Comparison of ENCODE assay signal across 24 cellular contexts in the genomic region with DNA sequence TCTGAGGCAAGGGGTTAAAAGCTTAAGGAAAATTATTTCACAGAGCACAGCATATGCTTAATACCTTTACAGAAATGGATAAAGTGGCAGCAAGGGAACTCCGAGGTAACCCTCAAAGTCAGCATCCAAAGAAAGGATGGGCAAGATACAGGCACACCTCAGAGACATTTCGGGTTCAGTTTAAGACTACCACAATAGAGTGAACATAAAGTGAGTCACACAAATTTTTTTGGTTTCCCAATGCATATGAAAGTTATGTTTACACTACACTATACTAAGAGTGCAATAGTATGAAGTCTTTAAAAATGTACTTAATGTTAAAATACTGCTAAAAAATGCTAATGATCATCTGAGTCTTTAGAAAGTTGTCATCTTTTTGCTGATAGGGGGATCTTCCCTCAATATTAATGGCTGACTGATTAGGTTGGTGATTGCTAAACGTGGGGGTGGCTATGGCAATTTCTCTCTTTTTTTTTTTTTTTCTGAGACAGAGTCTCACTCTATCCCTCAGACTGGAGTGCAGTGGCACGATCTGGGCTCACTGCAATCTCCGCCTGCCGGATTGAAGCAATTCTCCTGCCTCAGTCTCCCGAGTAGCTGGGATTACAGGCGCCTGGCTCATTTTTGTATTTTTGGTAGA. TPM values are rescaled to one million over a fixed set of nuclear protein-coding genes. Genes with fewer than 3 reads are reported as not detected.
DNase-seq lines count a peak whose midpoint lies in the region; ATAC-seq, FAIRE-seq and TF ChIP-seq lines count a peak whose summit lies in the region.
"Had no signal": no experiment of that assay in that cellular context is flagged by ENCODE, and none has a peak within 500 bp of the region (broad histone marks: within the 10 kb centered on the region; RNA-seq: fewer than 3 reads in every experiment).

No MANE protein-coding gene starts in this region.

- H3K9me3 Mint-ChIP-seq in activated CD8-positive, alpha-beta T cell treated with anti-CD3 and anti-CD28 coated beads for 36 hours, result no peaks in the 10 kb centered on the region
- no peaks in the 10 kb centered on the region for H3K9me3 Mint-ChIP-seq in activated CD8-positive, alpha-beta T cell treated with anti-CD3 and anti-CD28 coated beads, Interleukin-2, amount 10 ng/mL, durations not matched to agents 7 days and 5 days (ENCODE audit: insufficient read depth)
- no peaks in the 10 kb centered on the region for H3K9me3 Mint-ChIP-seq in central memory CD8-positive, alpha-beta T cell
- no peaks in the 10 kb centered on the region for H3K9me3 Mint-ChIP-seq in endodermal cell
- H3K9me3 Mint-ChIP-seq: activated T-cell treated with anti-CD3 and anti-CD28 coated beads, Interleukin-2, amount 50 U/mL, for 24 hours had no signal

- H3K27me3 ChIP-seq in left lung (no peaks in the 10 kb centered on the region), endodermal cell (ENCODE audit: control insufficient read depth, insufficient read depth, low read length, poor library complexity, severe bottlenecking) (no peaks in the 10 kb centered on the region)
- H3K27me3 ChIP-seq: adrenal gland; BLaER1 treated with 17β-estradiol and CSF1 and Interleukin-3, amounts not matched to agents 10 nM and 100 nM; neural progenitor cell; suprapubic skin; uterus had no signal

- H3K27ac Mint-ChIP-seq in activated CD8-positive, alpha-beta T cell treated with anti-CD3 and anti-CD28 coated beads for 36 hours, result no peak overlapping the region
- no peak overlapping the region for H3K27ac Mint-ChIP-seq in activated CD8-positive, alpha-beta T cell treated with anti-CD3 and anti-CD28 coated beads, Interleukin-2, amount 10 ng/mL, durations not matched to agents 7 days and 5 days
- peak overlapping the region; percentile 19 for H3K27ac Mint-ChIP-seq in central memory CD8-positive, alpha-beta T cell (ENCODE audit: low read depth)
- no peak overlapping the region for H3K27ac Mint-ChIP-seq in endodermal cell
- H3K27ac Mint-ChIP-seq: neural progenitor cell had no signal

- H3K27ac ChIP-seq in left lung (no peak overlapping the region), endodermal cell (ENCODE audit: low read depth, low read length) (no peak overlapping the region), kidney (ENCODE audit: low read depth in 2 of 2, low read length in 2 of 2) (no peak overlapping the region)
- H3K27ac ChIP-seq: adrenal gland; BLaER1 treated with 17β-estradiol and CSF1 and Interleukin-3, amounts not matched to agents 10 nM and 100 nM; neural progenitor cell; suprapubic skin; uterus had no signal

- ATAC-seq in activated CD8-positive, alpha-beta T cell treated with anti-CD3 and anti-CD28 coated beads for 36 hours, result peak; percentile 27
- ATAC-seq in activated CD8-positive, alpha-beta T cell treated with anti-CD3 and anti-CD28 coated beads, Interleukin-2, amount 10 ng/mL, durations not matched to agents 7 days and 5 days, result no peak
- ATAC-seq in central memory CD8-positive, alpha-beta T cell (replicated peaks; ENCODE audit: extremely low read depth, poor library complexity, severe bottlenecking), result no peak
- peak; percentile 55 for ATAC-seq in left lung
- ATAC-seq: left colon had no signal

- POLR2A ChIA-PET in activated CD8-positive, alpha-beta T cell treated with anti-CD3 and anti-CD28 coated beads for 36 hours (lab: Charles Lee), result no interaction called here
- POLR2A ChIA-PET in activated CD8-positive, alpha-beta T cell treated with anti-CD3 and anti-CD28 coated beads, Interleukin-2, amount 10 ng/mL, durations not matched to agents 7 days and 5 days (lab: Charles Lee), result no interaction called here

- peaks cover 56% of the 10 kb centered on the region for H3K4me1 Mint-ChIP-seq in activated CD8-positive, alpha-beta T cell treated with anti-CD3 and anti-CD28 coated beads for 36 hours (ENCODE audit: low read depth)
- peaks cover 19% of the 10 kb centered on the region for H3K4me1 Mint-ChIP-seq in activated CD8-positive, alpha-beta T cell treated with anti-CD3 and anti-CD28 coated beads, Interleukin-2, amount 10 ng/mL, durations not matched to agents 7 days and 5 days (ENCODE audit: low read depth)
- H3K4me1 Mint-ChIP-seq in central memory CD8-positive, alpha-beta T cell, result peaks cover 56% of the 10 kb centered on the region
- H3K4me1 Mint-ChIP-seq in endodermal cell, result no peaks in the 10 kb centered on the region
- H3K4me1 Mint-ChIP-seq: neural progenitor cell had no signal

- no peak overlapping the region for H3K4me3 Mint-ChIP-seq in activated CD8-positive, alpha-beta T cell treated with anti-CD3 and anti-CD28 coated beads for 36 hours
- no peak overlapping the region for H3K4me3 Mint-ChIP-seq in activated CD8-positive, alpha-beta T cell treated with anti-CD3 and anti-CD28 coated beads, Interleukin-2, amount 10 ng/mL, durations not matched to agents 7 days and 5 days
- no peak overlapping the region for H3K4me3 Mint-ChIP-seq in central memory CD8-positive, alpha-beta T cell
- no peak overlapping the region for H3K4me3 Mint-ChIP-seq in endodermal cell
- H3K4me3 Mint-ChIP-seq: activated T-cell treated with anti-CD3 and anti-CD28 coated beads, Interleukin-2, amount 50 U/mL, for 24 hours; neural progenitor cell had no signal

- no peaks in the 10 kb centered on the region for H3K9me3 ChIP-seq in left lung
- no peaks in the 10 kb centered on the region for H3K9me3 ChIP-seq in endodermal cell (ENCODE audit: control insufficient read depth, low read length)
- H3K9me3 ChIP-seq in kidney (ENCODE audit: control insufficient read depth in 1 of 2, low read length in 2 of 2), result no peaks in the 10 kb centered on the region
- H3K9me3 ChIP-seq: adrenal gland; BLaER1 treated with 17β-estradiol and CSF1 and Interleukin-3, amounts not matched to agents 10 nM and 100 nM; suprapubic skin; uterus had no signal

- peaks cover 36% of the 10 kb centered on the region for H3K36me3 Mint-ChIP-seq in activated CD8-positive, alpha-beta T cell treated with anti-CD3 and anti-CD28 coated beads for 36 hours (ENCODE audit: low read depth)
- peaks cover 34% of the 10 kb centered on the region for H3K36me3 Mint-ChIP-seq in activated CD8-positive, alpha-beta T cell treated with anti-CD3 and anti-CD28 coated beads, Interleukin-2, amount 10 ng/mL, durations not matched to agents 7 days and 5 days (ENCODE audit: low read depth)
- peaks cover 26% of the 10 kb centered on the region for H3K36me3 Mint-ChIP-seq in central memory CD8-positive, alpha-beta T cell (ENCODE audit: insufficient read depth)
- H3K36me3 Mint-ChIP-seq in endodermal cell (ENCODE audit: low read depth), result peaks cover 33% of the 10 kb centered on the region

- intact Hi-C loops in activated CD8-positive, alpha-beta T cell treated with anti-CD3 and anti-CD28 coated beads for 36 hours (cut with micrococcal nuclease), result no loop called here
- intact Hi-C loops in left lung (cut with DNase I) (no loop called here), kidney (cut with DNase I) (no loop called here)

- CTCF ChIA-PET in activated CD8-positive, alpha-beta T cell treated with anti-CD3 and anti-CD28 coated beads for 36 hours (lab: Charles Lee), result no interaction called here
- CTCF ChIA-PET in activated CD8-positive, alpha-beta T cell treated with anti-CD3 and anti-CD28 coated beads, Interleukin-2, amount 10 ng/mL, durations not matched to agents 7 days and 5 days (lab: Charles Lee), result no interaction called here

- DNase-seq in activated CD8-positive, alpha-beta T cell treated with anti-CD3 and anti-CD28 coated beads for 36 hours, result no peak
- no peak for DNase-seq in activated CD8-positive, alpha-beta T cell treated with anti-CD3 and anti-CD28 coated beads, Interleukin-2, amount 10 ng/mL, durations not matched to agents 7 days and 5 days
- DNase-seq in NCI-H226 (peak; percentile 3), left lung (no peak), endodermal cell (no peak), kidney (no peak), epidermal melanocyte (ENCODE audit: insufficient read length, low spot score) (no peak)
- no peak for DNase-seq in central memory CD8-positive, alpha-beta T cell (ENCODE audit: low spot score in 2 of 2)
- DNase-seq: activated T-cell treated with anti-CD3 and anti-CD28 coated beads, Interleukin-2, amount 50 U/mL, for 24 hours; adrenal gland; effector CD8-positive, alpha-beta T cell; foreskin melanocyte; GOT3; left colon; midbrain; NCI-H1105 treated with DMSO at 0.1 percent for 48 hours; NCI-H69; SIG-M5; uterus had no signal

- no peak for TF ChIP-seq CTCF in activated CD8-positive, alpha-beta T cell treated with anti-CD3 and anti-CD28 coated beads for 36 hours (IDR thresholded peaks at IDR 0.05)
- TF ChIP-seq CTCF in left lung (IDR thresholded peaks at IDR 0.05) (no peak), endodermal cell (conservative IDR thresholded peaks at IDR 0.05) (no peak), kidney (IDR thresholded peaks at IDR 0.05; ENCODE audit: borderline replicate concordance, extremely low read depth, insufficient read depth) (no peak)

- H3K4me3 ChIP-seq in left lung, result no peak overlapping the region
- H3K4me3 ChIP-seq in endodermal cell (ENCODE audit: low read length), result no peak overlapping the region
- no peak overlapping the region for H3K4me3 ChIP-seq in kidney (ENCODE audit: low read length in 2 of 2)
- H3K4me3 ChIP-seq: adrenal gland; BLaER1 treated with 17β-estradiol and CSF1 and Interleukin-3, amounts not matched to agents 10 nM and 100 nM; neural progenitor cell; suprapubic skin; uterus had no signal

- H3K27me3 Mint-ChIP-seq in activated CD8-positive, alpha-beta T cell treated with anti-CD3 and anti-CD28 coated beads for 36 hours, result no peaks in the 10 kb centered on the region
- no peaks in the 10 kb centered on the region for H3K27me3 Mint-ChIP-seq in activated CD8-positive, alpha-beta T cell treated with anti-CD3 and anti-CD28 coated beads, Interleukin-2, amount 10 ng/mL, durations not matched to agents 7 days and 5 days (ENCODE audit: low read depth)
- H3K27me3 Mint-ChIP-seq in central memory CD8-positive, alpha-beta T cell, result no peaks in the 10 kb centered on the region
- no peaks in the 10 kb centered on the region for H3K27me3 Mint-ChIP-seq in endodermal cell (ENCODE audit: insufficient read depth)
- H3K27me3 Mint-ChIP-seq: activated T-cell treated with anti-CD3 and anti-CD28 coated beads, Interleukin-2, amount 50 U/mL, for 24 hours had no signal

- H3K4me1 ChIP-seq in left lung (peaks cover 0 to 41% of the 10 kb centered on the region in 2 donors), endodermal cell (ENCODE audit: control insufficient read depth, insufficient read depth, low read length) (no peaks in the 10 kb centered on the region), kidney (ENCODE audit: control insufficient read depth in 1 of 2, insufficient read depth in 1 of 2, low read depth in 1 of 2, low read length in 2 of 2) (peaks cover 0 to 3% of the 10 kb centered on the region in 2 donors)
- H3K4me1 ChIP-seq: neural progenitor cell, uterus had no signal

- 92 to 100% methylated on average over 7 to 8 of the region's 8 CpGs for WGBS in endodermal cell (ENCODE audit: insufficient coverage in 1 of 2, insufficient read length in 1 of 2), 2 experiments

- H3K9ac ChIP-seq in endodermal cell (ENCODE audit: extremely low read depth, low read length, poor library complexity, severe bottlenecking), result no peak overlapping the region
- no peak overlapping the region for H3K9ac ChIP-seq in kidney (ENCODE audit: low read length in 2 of 2)
- H3K9ac ChIP-seq: BLaER1 treated with 17β-estradiol and CSF1 and Interleukin-3, amounts not matched to agents 10 nM and 100 nM; neural progenitor cell had no signal

- no peak for FAIRE-seq in kidney (lab: Jason Lieb, UNC)
- FAIRE-seq: A204.1, G401.6 had no signal

- H3K36me3 ChIP-seq in left lung (peaks cover 2 to 32% of the 10 kb centered on the region in 2 donors), endodermal cell (ENCODE audit: control insufficient read depth, insufficient read depth, low read length) (peaks cover 38% of the 10 kb centered on the region), kidney (ENCODE audit: control insufficient read depth in 1 of 2, insufficient read depth in 2 of 2, low read length in 2 of 2) (peaks cover 0 to 4% of the 10 kb centered on the region in 2 donors)
- H3K36me3 ChIP-seq: uterus had no signal

RNA-seq across cellular contexts. Expression of a gene that starts 10.0 kb away (rescaled TPM):
- total RNA-seq in activated CD8-positive, alpha-beta T cell treated with anti-CD3 and anti-CD28 coated beads for 36 hours, result 10 to 100 TPM; 27.3 to 29.2 TPM
- total RNA-seq in activated CD8-positive, alpha-beta T cell treated with anti-CD3 and anti-CD28 coated beads, Interleukin-2, amount 10 ng/mL, durations not matched to agents 7 days and 5 days, result 10 to 100 TPM; 35.4 to 39.5 TPM
- total RNA-seq in left lung, result 10 to 100 TPM; 28.6 to 31.5 TPM
- 10 to 100 TPM; 30.3 to 30.9 TPM for total RNA-seq in endodermal cell
- 14.4 TPM for polyA plus RNA-seq in endodermal cell (2013, experiment 1 of 2)
- polyA plus RNA-seq in endodermal cell (2013, experiment 2 of 2), result 14.5 TPM
- total RNA-seq in kidney, result 36.9 TPM
- polyA plus RNA-seq in kidney (ENCODE audit: insufficient read depth, low read depth, low replicate concordance), result 6.0 TPM

RNA-seq across cellular contexts. Expression of a gene that starts 37.6 kb away (rescaled TPM):
- 10 to 100 TPM; 10.5 to 11.6 TPM for total RNA-seq in activated CD8-positive, alpha-beta T cell treated with anti-CD3 and anti-CD28 coated beads for 36 hours
- 10 to 100 TPM; 20.4 to 21.9 TPM for total RNA-seq in activated CD8-positive, alpha-beta T cell treated with anti-CD3 and anti-CD28 coated beads, Interleukin-2, amount 10 ng/mL, durations not matched to agents 7 days and 5 days
- 10 to 100 TPM; 28.0 to 31.0 TPM for total RNA-seq in left lung
- 10 to 100 TPM in 1 of 2 donors, 1 to 10 TPM in 1; 8.1 to 10.2 TPM for total RNA-seq in endodermal cell
- 4.8 TPM for polyA plus RNA-seq in endodermal cell (2013, experiment 1 of 2)
- polyA plus RNA-seq in endodermal cell (2013, experiment 2 of 2), result 4.4 TPM
- total RNA-seq in kidney, result 31.2 TPM
- 14.7 TPM for polyA plus RNA-seq in kidney (ENCODE audit: insufficient read depth, low read depth, low replicate concordance)

Comparison
In these comparisons a context has a peak if more than half of its experiments do, and no peak if none do; other contexts are left out.
1. ATAC-seq: peak in activated CD8-positive, alpha-beta T cell treated with anti-CD3 and anti-CD28 coated beads for 36 hours (single experiment) and left lung (single experiment); none in activated CD8-positive, alpha-beta T cell treated with anti-CD3 and anti-CD28 coated beads, Interleukin-2, amount 10 ng/mL, durations not matched to agents 7 days and 5 days (single experiment) and central memory CD8-positive, alpha-beta T cell (single experiment).